In genomic region chr17:18107061-18107460, GRCh38 we compare ENCODE assay signal across 24 cellular contexts. TPM values are rescaled to one million over a fixed set of nuclear protein-coding genes. Genes with fewer than 3 reads are reported as not detected.
A peak's percentile ranks its signal among the peaks of the same experiment; 100 is the strongest.
DNase-seq lines count a peak whose midpoint lies in the region; ATAC-seq and TF ChIP-seq lines count a peak whose summit lies in the region.
"Had no signal": no experiment of that assay in that cellular context is flagged by ENCODE, and none has a peak within 500 bp of the region (broad histone marks: within the 10 kb centered on the region; RNA-seq: fewer than 3 reads in every experiment).

No MANE protein-coding gene starts in this region.

- H3K9me3 Mint-ChIP-seq in activated T-helper 17 cell treated with anti-CD3 and anti-CD28 coated beads, Interleukin-2, amount 50 U/mL, for 72 hours: no peaks in the 10 kb centered on the region
- no peaks in the 10 kb centered on the region for H3K9me3 Mint-ChIP-seq in nephron progenitor cell
- no peaks in the 10 kb centered on the region for H3K9me3 Mint-ChIP-seq in stimulated activated memory B cell treated with anti-CD40 and anti-IgM and Interleukin-4, amounts not matched to agents 10 μg/mL and 1 μg/mL and 100 μg/mL, for 72 hours
- H3K9me3 Mint-ChIP-seq: CD4-positive, CD25-positive, alpha-beta regulatory T cell; CD8-positive, alpha-beta T cell had no signal

- DNase-seq in Right ventricle myocardium inferior (ENCODE audit: missing footprints) (peak; percentile 33), left ventricle myocardium inferior (no peak), nephron progenitor cell (no peak)
- DNase-seq in activated CD4-positive, alpha-beta T cell treated with anti-CD3 and anti-CD28 coated beads for 1 hour: no peak
- DNase-seq: 8988T; ACHN; AML-193; BE2C; Caco-2; CD4-positive, CD25-positive, alpha-beta regulatory T cell; CD8-positive, alpha-beta T cell; DMS153; EL; GDM1; GM23248; H7; HCEC 1CT had no signal

- no peaks in the 10 kb centered on the region for H3K27me3 Mint-ChIP-seq in activated T-helper 17 cell treated with anti-CD3 and anti-CD28 coated beads, Interleukin-2, amount 50 U/mL, for 72 hours
- H3K27me3 Mint-ChIP-seq in nephron progenitor cell (ENCODE audit: low read depth, poor library complexity): no peaks in the 10 kb centered on the region
- H3K27me3 Mint-ChIP-seq in stimulated activated memory B cell treated with anti-CD40 and anti-IgM and Interleukin-4, amounts not matched to agents 10 μg/mL and 1 μg/mL and 100 μg/mL, for 72 hours: no peaks in the 10 kb centered on the region
- H3K27me3 Mint-ChIP-seq: CD4-positive, CD25-positive, alpha-beta regulatory T cell had no signal

- H3K36me3 ChIP-seq in left ventricle myocardium inferior: peaks cover 22% of the 10 kb centered on the region
- H3K36me3 ChIP-seq: BE2C had no signal

- ATAC-seq in Right ventricle myocardium inferior (no peak), HG03469 (IDR thresholded peaks at IDR 0.05; ENCODE audit: unreplicated experiment) (no peak), HG02642 (IDR thresholded peaks at IDR 0.05; ENCODE audit: poor library complexity, unreplicated experiment) (no peak)
- no peak for ATAC-seq in activated T-helper 17 cell treated with anti-CD3 and anti-CD28 coated beads, Interleukin-2, amount 50 U/mL, for 72 hours (replicated peaks)
- no peak for ATAC-seq in stimulated activated memory B cell treated with anti-CD40 and anti-IgM and Interleukin-4, amounts not matched to agents 10 μg/mL and 1 μg/mL and 100 μg/mL, for 72 hours
- ATAC-seq: A549; CD8-positive, alpha-beta T cell; GM12878 had no signal

- intact Hi-C loops in Right ventricle myocardium inferior (cut with DNase I): no loop called here
- intact Hi-C loops in left ventricle myocardium inferior (cut with micrococcal nuclease): no loop called here

- H3K27ac Mint-ChIP-seq in activated T-helper 17 cell treated with anti-CD3 and anti-CD28 coated beads, Interleukin-2, amount 50 U/mL, for 72 hours: peak overlapping the region; percentile 41
- H3K27ac Mint-ChIP-seq in nephron progenitor cell: peak overlapping the region; percentile 85
- H3K27ac Mint-ChIP-seq in stimulated activated memory B cell treated with anti-CD40 and anti-IgM and Interleukin-4, amounts not matched to agents 10 μg/mL and 1 μg/mL and 100 μg/mL, for 72 hours: peak overlapping the region; percentile 13
- H3K27ac Mint-ChIP-seq: CD8-positive, alpha-beta T cell had no signal

- H3K36me3 Mint-ChIP-seq in activated T-helper 17 cell treated with anti-CD3 and anti-CD28 coated beads, Interleukin-2, amount 50 U/mL, for 72 hours (ENCODE audit: low read depth): peaks cover 12% of the 10 kb centered on the region
- H3K36me3 Mint-ChIP-seq in nephron progenitor cell (ENCODE audit: low read depth): no peaks in the 10 kb centered on the region
- H3K36me3 Mint-ChIP-seq in stimulated activated memory B cell treated with anti-CD40 and anti-IgM and Interleukin-4, amounts not matched to agents 10 μg/mL and 1 μg/mL and 100 μg/mL, for 72 hours: peaks cover 26% of the 10 kb centered on the region

- no peaks in the 10 kb centered on the region for H3K4me1 Mint-ChIP-seq in activated T-helper 17 cell treated with anti-CD3 and anti-CD28 coated beads, Interleukin-2, amount 50 U/mL, for 72 hours
- peaks cover 5% of the 10 kb centered on the region for H3K4me1 Mint-ChIP-seq in nephron progenitor cell
- H3K4me1 Mint-ChIP-seq in stimulated activated memory B cell treated with anti-CD40 and anti-IgM and Interleukin-4, amounts not matched to agents 10 μg/mL and 1 μg/mL and 100 μg/mL, for 72 hours: peaks cover 19% of the 10 kb centered on the region

- no peak overlapping the region for H3K27ac ChIP-seq in left ventricle myocardium inferior (replicated peaks)
- H3K27ac ChIP-seq: A549, C4-2B, GM23248 had no signal

- no peaks in the 10 kb centered on the region for H3K9me3 ChIP-seq in left ventricle myocardium inferior (replicated peaks)
- H3K9me3 ChIP-seq: A549, BE2C, Caco-2 had no signal

- TF ChIP-seq CTCF in left ventricle myocardium inferior (IDR thresholded peaks at IDR 0.05; ENCODE audit: borderline replicate concordance) (no peak), nephron progenitor cell (IDR thresholded peaks at IDR 0.05) (no peak)

- no peaks in the 10 kb centered on the region for H3K27me3 ChIP-seq in left ventricle myocardium inferior (ENCODE audit: low read depth)
- H3K27me3 ChIP-seq: BE2C had no signal

- no peak overlapping the region for H3K4me3 ChIP-seq in left ventricle myocardium inferior
- H3K4me3 ChIP-seq: A549, GM12878, GM23248 had no signal

- H3K4me1 ChIP-seq in left ventricle myocardium inferior: no peaks in the 10 kb centered on the region
- H3K4me1 ChIP-seq: A549, BE2C, Caco-2 had no signal

- no peak overlapping the region for H3K4me3 Mint-ChIP-seq in activated T-helper 17 cell treated with anti-CD3 and anti-CD28 coated beads, Interleukin-2, amount 50 U/mL, for 72 hours
- H3K4me3 Mint-ChIP-seq in nephron progenitor cell: no peak overlapping the region
- H3K4me3 Mint-ChIP-seq in stimulated activated memory B cell treated with anti-CD40 and anti-IgM and Interleukin-4, amounts not matched to agents 10 μg/mL and 1 μg/mL and 100 μg/mL, for 72 hours: no peak overlapping the region
- H3K4me3 Mint-ChIP-seq: CD4-positive, CD25-positive, alpha-beta regulatory T cell; CD8-positive, alpha-beta T cell had no signal

RNA-seq across cellular contexts. Expression of gene MYO15A, which starts 1.5 kb away (rescaled TPM):
- 0.51 TPM for total RNA-seq in Right ventricle myocardium inferior
- total RNA-seq in left ventricle myocardium inferior: 0.25 TPM
- 1 to 10 TPM; 1.0 to 6.0 TPM for total RNA-seq in activated T-helper 17 cell treated with anti-CD3 and anti-CD28 coated beads, Interleukin-2, amount 50 U/mL, for 72 hours
- total RNA-seq: Caco-2 had no signal

RNA-seq across cellular contexts. Expression of gene DRG2, which starts 19.3 kb away (rescaled TPM):
- total RNA-seq in Right ventricle myocardium inferior: 18.8 TPM
- total RNA-seq in left ventricle myocardium inferior: 20.2 TPM
- total RNA-seq in activated T-helper 17 cell treated with anti-CD3 and anti-CD28 coated beads, Interleukin-2, amount 50 U/mL, for 72 hours: 10 to 100 TPM; 33.8 to 64.7 TPM

Comparison
In these comparisons a context has a peak if more than half of its experiments do, and no peak if none do; other contexts are left out.
1. H3K27ac Mint-ChIP-seq: peak in every context shown above with its lines; median percentile 85 in nephron progenitor cell; 41 in activated T-helper 17 cell treated with anti-CD3 and anti-CD28 coated beads, Interleukin-2, amount 50 U/mL, for 72 hours; 13 in stimulated activated memory B cell treated with anti-CD40 and anti-IgM and Interleukin-4, amounts not matched to agents 10 μg/mL and 1 μg/mL and 100 μg/mL, for 72 hours.